24 cellular contexts compared by ENCODE assay signal in genomic region chr15:41473418-41473817, GRCh38.
"Had no signal": no experiment of that assay in that cellular context is flagged by ENCODE, and none has a peak within 500 bp of the region (broad histone marks: within the 10 kb centered on the region; RNA-seq: fewer than 3 reads in every experiment).

No MANE protein-coding gene starts in this region.

- H3K27ac ChIP-seq: HL-60, SJSA1, SK-N-MC had no signal

- H3K9me3 ChIP-seq: MG63, SJSA1 had no signal

- H3K4me3 ChIP-seq: MG63, SJSA1, SK-N-MC had no signal

- H3K27me3 ChIP-seq: MG63, SJSA1 had no signal

- FAIRE-seq: HTR-8/SVneo, RCC 7860 had no signal

- DNase-seq: Karpas-422, KBM-7, MG63, NCI-H1092, NCI-H1105 treated with DMSO at 0.1 percent for 48 hours, NCI-H1417 treated with DMSO at 0.1 percent for 48 hours, NCI-H146, NCI-H1694 treated with DMSO at 0.1 percent for 48 hours, NCI-H1930, NCI-H2081, NCI-H2107, NCI-H2227 treated with DMSO at 0.1 percent for 48 hours, NCI-H510A, NCI-H524 treated with DMSO at 0.1 percent for 48 hours, NCI-H69, NCI-H774, Right ventricle myocardium superior, RPMI8226, SIG-M5 had no signal
